1 cellular context compared by ENCODE assay signal in genomic region chr16:75464130-75464918, GRCh38.
TF ChIP-seq lines count a peak whose summit lies in the region.

TSS of gene TMEM170A (minus strand) at chr16:75464689. CDS start at chr16:75464600, 89 bp downstream.

TF ChIP-seq in GM12878, 131 proteins besides CTCF, POLR2A, EP300 and RAD21 (continued from another document and continues in another):
- peak; percentile 75 for TF ChIP-seq BCLAF1 (IDR thresholded peaks at IDR 0.05)
- TF ChIP-seq IRF5 (IDR thresholded peaks at IDR 0.05; ENCODE audit: borderline replicate concordance): no peak
- TF ChIP-seq SIN3A (IDR thresholded peaks at IDR 0.05; ENCODE audit: low read depth, low read length): peak; percentile 83; the same call in 1 of the 2 replicates
- no peak for TF ChIP-seq EZH2 (IDR thresholded peaks at IDR 0.05; ENCODE audit: borderline replicate concordance, control insufficient read depth, low read depth, low read length)
- TF ChIP-seq CREM (IDR thresholded peaks at IDR 0.05; ENCODE audit: low read depth): peak; percentile 86
- TF ChIP-seq HCFC1 (IDR thresholded peaks at IDR 0.05; ENCODE audit: low read length): peak; percentile 53; the same call in 1 of the 2 replicates
- no peak for TF ChIP-seq MTA2 (IDR thresholded peaks at IDR 0.05; ENCODE audit: low read depth)
- peak; percentile 75; the same call in 1 of the 2 replicates for TF ChIP-seq MXI1 (IDR thresholded peaks at IDR 0.05; ENCODE audit: low read depth, low read length)
- peak; percentile 99 for TF ChIP-seq LARP7 (IDR thresholded peaks at IDR 0.05)
- peak; percentile 99 for TF ChIP-seq SMARCA5 (IDR thresholded peaks at IDR 0.05)
- TF ChIP-seq IRF3 (IDR thresholded peaks at IDR 0.05): peak; percentile 77
- no peak for TF ChIP-seq PAX8 (IDR thresholded peaks at IDR 0.05)
- TF ChIP-seq STAT3 (IDR thresholded peaks at IDR 0.05; ENCODE audit: low read depth, low read length): no peak
- peak; percentile 83; the same call in 1 of the 2 replicates for TF ChIP-seq ZNF207 (IDR thresholded peaks at IDR 0.05; ENCODE audit: borderline replicate concordance)
- 0 out of 2 replicates have a peak, but pooled peaks have one; percentile 7 for TF ChIP-seq MEF2A (IDR thresholded peaks at IDR 0.05; ENCODE audit: insufficient read depth, low read depth, low read length)
- TF ChIP-seq IKZF1 (conservative IDR thresholded peaks at IDR 0.05): peak; percentile 92
- no peak for TF ChIP-seq NR2C2 (IDR thresholded peaks at IDR 0.05; ENCODE audit: borderline replicate concordance, control insufficient read depth, insufficient read length, low read depth)
- TF ChIP-seq SMAD5 (IDR thresholded peaks at IDR 0.05; ENCODE audit: low read depth): peak; percentile 89
- peak; percentile 49; the same call in 1 of the 2 replicates for TF ChIP-seq TCF12 (IDR thresholded peaks at IDR 0.05; ENCODE audit: low read depth, low read length)
- peak; percentile 93 for TF ChIP-seq PBX3 (IDR thresholded peaks at IDR 0.05; ENCODE audit: insufficient replicate concordance, low read depth, low read length)
- TF ChIP-seq YBX1 (IDR thresholded peaks at IDR 0.05): no peak
- TF ChIP-seq PAX5 (IDR thresholded peaks at IDR 0.05; ENCODE audit: borderline replicate concordance, low read depth, low read length): no peak
- no peak for TF ChIP-seq KDM1A (IDR thresholded peaks at IDR 0.05; ENCODE audit: borderline replicate concordance)
- TF ChIP-seq SP1 (IDR thresholded peaks at IDR 0.05; ENCODE audit: low read depth, low read length): peak; percentile 94
- peak; percentile 91 for TF ChIP-seq RELB (IDR thresholded peaks at IDR 0.05; ENCODE audit: low read depth)
- TF ChIP-seq CREB1 (IDR thresholded peaks at IDR 0.05; ENCODE audit: low read depth): peak; percentile 84
- TF ChIP-seq MEF2B (IDR thresholded peaks at IDR 0.05; ENCODE audit: partially characterized antibody, poor library complexity, severe bottlenecking): peak; percentile 50
- no peak for TF ChIP-seq BRCA1 (IDR thresholded peaks at IDR 0.05; ENCODE audit: low read depth, low read length)
- peak; percentile 46 for TF ChIP-seq RELA (IDR thresholded peaks at IDR 0.05; ENCODE audit: borderline replicate concordance, partially characterized antibody)
- TF ChIP-seq E2F8 (IDR thresholded peaks at IDR 0.05; ENCODE audit: low read depth, partially characterized antibody): no peak
- no peak for TF ChIP-seq JUNB (IDR thresholded peaks at IDR 0.05)
- TF ChIP-seq GABPA (IDR thresholded peaks at IDR 0.05; ENCODE audit: low read depth): no peak
- no peak for TF ChIP-seq ZNF217 (IDR thresholded peaks at IDR 0.05)
- TF ChIP-seq TCF3 (IDR thresholded peaks at IDR 0.05; ENCODE audit: borderline replicate concordance, insufficient read depth, low read depth, low read length): no peak
- peak; percentile 72; the same call in 1 of the 2 replicates for TF ChIP-seq CBX5 (IDR thresholded peaks at IDR 0.05; ENCODE audit: low read depth)
- TF ChIP-seq RB1 (IDR thresholded peaks at IDR 0.05; ENCODE audit: borderline replicate concordance): peak; percentile 96; the same call in 1 of the 2 replicates
- peak; percentile 85 for TF ChIP-seq NR2F1 (conservative IDR thresholded peaks at IDR 0.05)
- no peak for TF ChIP-seq ZNF24 (IDR thresholded peaks at IDR 0.05)
- TF ChIP-seq TARDBP (IDR thresholded peaks at IDR 0.05; ENCODE audit: borderline replicate concordance): 0 out of 2 replicates have a peak, but pooled peaks have one; percentile 32
- peak; percentile 92 for TF ChIP-seq KLF5 (IDR thresholded peaks at IDR 0.05; ENCODE audit: partially characterized antibody)
- TF ChIP-seq RUNX3 (IDR thresholded peaks at IDR 0.05; ENCODE audit: low read length): peak; percentile 38
- no peak for TF ChIP-seq ZBTB11 (CRISPR knock-in tag; IDR thresholded peaks at IDR 0.05)
- TF ChIP-seq BACH1 (IDR thresholded peaks at IDR 0.05; ENCODE audit: borderline replicate concordance): no peak; the same call in 1 of the 2 replicates
- peak; percentile 5; the same call in 1 of the 2 replicates for TF ChIP-seq TAF1 (IDR thresholded peaks at IDR 0.05; ENCODE audit: borderline replicate concordance, low read depth, low read length)
- no peak for TF ChIP-seq SREBF1 (IDR thresholded peaks at IDR 0.05; ENCODE audit: low read length)
- no peak for TF ChIP-seq BCL3 (IDR thresholded peaks at IDR 0.05; ENCODE audit: borderline replicate concordance, insufficient read depth, low read depth, low read length, poor library complexity, severe bottlenecking)
- no peak for TF ChIP-seq ZNF384 (IDR thresholded peaks at IDR 0.05; ENCODE audit: borderline replicate concordance, low read depth, low read length)
- no peak for TF ChIP-seq SIX5 (IDR thresholded peaks at IDR 0.05; ENCODE audit: low read depth, low read length, severe bottlenecking)
- no peak for TF ChIP-seq CHD4 (IDR thresholded peaks at IDR 0.05)
- peak; percentile 91 for TF ChIP-seq NBN (IDR thresholded peaks at IDR 0.05)
- TF ChIP-seq HDGF (IDR thresholded peaks at IDR 0.05): peak; percentile 94
- TF ChIP-seq BMI1 (IDR thresholded peaks at IDR 0.05; ENCODE audit: borderline replicate concordance): no peak
- TF ChIP-seq FOXM1 (IDR thresholded peaks at IDR 0.05; ENCODE audit: low read depth, low read length): no peak
- no peak; a peak in 2 of 4 replicates for TF ChIP-seq IKZF2 (IDR thresholded peaks at IDR 0.05)
- TF ChIP-seq CBX3 (IDR thresholded peaks at IDR 0.05; ENCODE audit: borderline replicate concordance, low read depth): no peak
- TF ChIP-seq IRF4 (IDR thresholded peaks at IDR 0.05; ENCODE audit: low read depth, low read length): no peak
- peak; percentile 37 to 45; a peak in 1 of 3 replicates for TF ChIP-seq EGR1 (IDR thresholded peaks at IDR 0.05; ENCODE audit: borderline replicate concordance in 1 of 2, low read depth in 2 of 2, low read length in 2 of 2)
